ENCODE assay signal across 8 cellular contexts in genomic region chr17:8057691-8058114, GRCh38. TPM values are rescaled to one million over a fixed set of nuclear protein-coding genes. Genes with fewer than 3 reads are reported as not detected.
DNase-seq lines count a peak whose midpoint lies in the region; ATAC-seq and TF ChIP-seq lines count a peak whose summit lies in the region.

No MANE protein-coding gene starts in this region.

- H3K4me2 ChIP-seq in Loucy (ENCODE audit: low read depth, low read length, poor library complexity, severe bottlenecking): peak overlapping the region; percentile 58

- H3K9me2 ChIP-seq in Loucy (replicated peaks; ENCODE audit: low read depth, low read length): no peaks in the 10 kb centered on the region

- no peaks in the 10 kb centered on the region for H4K20me1 ChIP-seq in Loucy (ENCODE audit: insufficient read depth, low read length, poor library complexity, severe bottlenecking)

- no peaks in the 10 kb centered on the region for H3K79me2 ChIP-seq in Loucy (ENCODE audit: insufficient read depth, low read length)

- H3K36me3 ChIP-seq in Loucy (ENCODE audit: insufficient read depth, low read length): no peaks in the 10 kb centered on the region

- peak; percentile 84 for TF ChIP-seq CTCF in Loucy (conservative IDR thresholded peaks at IDR 0.05; ENCODE audit: low read length)

- H3K36me3 Mint-ChIP-seq in activated naive CD4-positive, alpha-beta T cell treated with anti-CD3 and anti-CD28 coated beads, Interleukin-2, amount 50 U/mL, for 72 hours: no peaks in the 10 kb centered on the region

- H3K27ac Mint-ChIP-seq in activated naive CD4-positive, alpha-beta T cell treated with anti-CD3 and anti-CD28 coated beads, Interleukin-2, amount 50 U/mL, for 72 hours: no peak overlapping the region

- peak overlapping the region; percentile 63 for H2AFZ ChIP-seq in Loucy (ENCODE audit: low read length)

- no peaks in the 10 kb centered on the region for H3K9me3 ChIP-seq in Loucy (ENCODE audit: insufficient read depth, low read depth, low read length)

- H3K9me3 Mint-ChIP-seq in activated naive CD4-positive, alpha-beta T cell treated with anti-CD3 and anti-CD28 coated beads, Interleukin-2, amount 50 U/mL, for 72 hours: no peaks in the 10 kb centered on the region

- no peaks in the 10 kb centered on the region for H3F3A ChIP-seq in Loucy (ENCODE audit: low read depth)

- H3K9ac ChIP-seq in Loucy (ENCODE audit: low read depth, low read length, poor library complexity, severe bottlenecking): peak overlapping the region; percentile 42

- H3K27me3 ChIP-seq in Loucy (ENCODE audit: insufficient read depth, low read length, poor library complexity, severe bottlenecking): no peaks in the 10 kb centered on the region

- DNase-seq in GM03348 (ENCODE audit: low spot score) (peak; percentile 89), RPMI7951 (ENCODE audit: low read depth) (peak; percentile 73), glomerular visceral epithelial cell (ENCODE audit: extremely low spot score) (peak; percentile 78), nucleus accumbens (lab: John Stamatoyannopoulos, UW) (peak in 32 of 56 donors; percentile 4 to 67 (median 26))
- DNase-seq in activated naive CD4-positive, alpha-beta T cell treated with anti-CD3 and anti-CD28 coated beads, Interleukin-2, amount 50 U/mL, for 72 hours (ENCODE audit: low spot score in 2 of 2): peak in 1 of 2 donors; percentile 62

- ATAC-seq in activated naive CD4-positive, alpha-beta T cell treated with anti-CD3 and anti-CD28 coated beads, Interleukin-2, amount 50 U/mL, for 72 hours: peak; percentile 73 to 82
- ATAC-seq in GM21515 (IDR thresholded peaks at IDR 0.05; ENCODE audit: unreplicated experiment): no peak
- ATAC-seq in HG02885 (IDR thresholded peaks at IDR 0.05; ENCODE audit: poor library complexity, unreplicated experiment): no peak

- H3K4me3 ChIP-seq in Loucy (ENCODE audit: low read length, poor library complexity, severe bottlenecking): peak overlapping the region; percentile 3

- peaks cover 27% of the 10 kb centered on the region for H3K4me1 ChIP-seq in Loucy (ENCODE audit: insufficient read depth, low read length, poor library complexity, severe bottlenecking)

RNA-seq across cellular contexts. Expression of gene ALOX15B, which starts 18.8 kb away (rescaled TPM):
- total RNA-seq in RPMI7951 (2014; rRNA removed; shearing (Covaris generic)): not detected in 2 replicates
- total RNA-seq in activated naive CD4-positive, alpha-beta T cell treated with anti-CD3 and anti-CD28 coated beads, Interleukin-2, amount 50 U/mL, for 72 hours: not detected

RNA-seq across cellular contexts. Expression of gene ALOX12B, which starts 29.8 kb away (rescaled TPM):
- not detected in 2 replicates for total RNA-seq in RPMI7951 (2014; rRNA removed; shearing (Covaris generic))
- 1 to 10 TPM; 1.5 to 3.2 TPM for total RNA-seq in activated naive CD4-positive, alpha-beta T cell treated with anti-CD3 and anti-CD28 coated beads, Interleukin-2, amount 50 U/mL, for 72 hours

RNA-seq across cellular contexts. Expression of gene GUCY2D, which starts 55.3 kb away (rescaled TPM):
- total RNA-seq in RPMI7951 (2014; rRNA removed; shearing (Covaris generic)): not detected in 2 replicates
- total RNA-seq in activated naive CD4-positive, alpha-beta T cell treated with anti-CD3 and anti-CD28 coated beads, Interleukin-2, amount 50 U/mL, for 72 hours: under 1 TPM in 1 of 2 donors, not detected in 1; 0.19 TPM

Comparison
In these comparisons a context has a peak if more than half of its experiments do, and no peak if none do; other contexts are left out.
1. ATAC-seq: peak in activated naive CD4-positive, alpha-beta T cell treated with anti-CD3 and anti-CD28 coated beads, Interleukin-2, amount 50 U/mL, for 72 hours (2 of 2); none in GM21515 (single experiment) and HG02885 (single experiment).